ENCODE assay signal across 10 cellular contexts in genomic region chr7:129189661-129190310, GRCh38. TPM values are rescaled to one million over a fixed set of nuclear protein-coding genes. Genes with fewer than 3 reads are reported as not detected.
DNase-seq lines count a peak whose midpoint lies in the region; ATAC-seq and TF ChIP-seq lines count a peak whose summit lies in the region.
"Had no signal": no experiment of that assay in that cellular context is flagged by ENCODE, and none has a peak within 500 bp of the region (broad histone marks: within the 10 kb centered on the region; RNA-seq: fewer than 3 reads in every experiment).

No MANE protein-coding gene starts in this region.

- peaks cover 5% of the 10 kb centered on the region for H3K4me1 Mint-ChIP-seq in activated CD8-positive, alpha-beta T cell treated with anti-CD3 and anti-CD28 coated beads for 36 hours (ENCODE audit: low read depth)
- H3K4me1 Mint-ChIP-seq in stimulated activated effector memory CD8-positive, alpha-beta T cell treated with anti-CD3 and anti-CD28 coated beads, Interleukin-12 subunit alpha, Interleukin-12 subunit beta, amount 100 ng/mL, for 72 hours, result peaks cover 6% of the 10 kb centered on the region

- TF ChIP-seq CTCF in HCT116 (IDR thresholded peaks at IDR 0.05 in 2 of 3, conservative IDR thresholded peaks at IDR 0.05 in 1 of 3; ENCODE audit: borderline replicate concordance in 1 of 3, insufficient read depth in 1 of 3, low read depth in 2 of 3, low read length in 2 of 3), result no peak
- TF ChIP-seq CTCF in activated CD8-positive, alpha-beta T cell treated with anti-CD3 and anti-CD28 coated beads for 36 hours (IDR thresholded peaks at IDR 0.05), result no peak
- no peak for TF ChIP-seq CTCF in GM10266 (IDR thresholded peaks at IDR 0.05; ENCODE audit: control insufficient read depth, insufficient read depth, low read depth, missing control alignments)

- H3K79me2 ChIP-seq in HCT116 (ENCODE audit: insufficient read depth, low read length), result no peaks in the 10 kb centered on the region

- TF ChIP-seq RAD21 in HCT116 (IDR thresholded peaks at IDR 0.05; ENCODE audit: low read depth), result no peak

- no peak overlapping the region for H2AFZ ChIP-seq in HCT116 (ENCODE audit: low read depth, low read length, poor library complexity, severe bottlenecking)

- no peak for ATAC-seq in HCT116
- ATAC-seq in activated CD8-positive, alpha-beta T cell treated with anti-CD3 and anti-CD28 coated beads for 36 hours, result no peak
- ATAC-seq in stimulated activated effector memory CD8-positive, alpha-beta T cell treated with anti-CD3 and anti-CD28 coated beads, Interleukin-12 subunit alpha, Interleukin-12 subunit beta, amount 100 ng/mL, for 72 hours, result no peak

- CTCF ChIA-PET in HCT116 (lab: Charles Lee), result no interaction called here
- CTCF ChIA-PET in activated CD8-positive, alpha-beta T cell treated with anti-CD3 and anti-CD28 coated beads for 36 hours (lab: Charles Lee), result interaction anchor here (0.8 to 5.6 kb wide), 4 partner anchors 20 to 28 kb away, joined by 4 to 18 read pairs (median 6); no protein-coding TSS in a partner anchor

- H3K4me1 ChIP-seq in HCT116 (ENCODE audit: control insufficient read depth in 1 of 2, insufficient read depth in 2 of 2, low read length in 2 of 2), result peaks cover 0 to 12% of the 10 kb centered on the region in 2 experiments; a peak in 1 of 4 replicates

- intact Hi-C loops in HCT116 (cut with micrococcal nuclease), result no loop called here
- intact Hi-C loops in activated CD8-positive, alpha-beta T cell treated with anti-CD3 and anti-CD28 coated beads for 36 hours (cut with micrococcal nuclease), result no loop called here

- H3K36me3 ChIP-seq in HCT116 (ENCODE audit: control insufficient read depth in 1 of 2, insufficient read depth in 2 of 2, low read length in 2 of 2), result no peaks in the 10 kb centered on the region

- H3K9me2 ChIP-seq in HCT116 (ENCODE audit: insufficient read depth), result no peaks in the 10 kb centered on the region

- no peak overlapping the region for H3K27ac Mint-ChIP-seq in activated CD8-positive, alpha-beta T cell treated with anti-CD3 and anti-CD28 coated beads for 36 hours
- H3K27ac Mint-ChIP-seq in stimulated activated effector memory CD8-positive, alpha-beta T cell treated with anti-CD3 and anti-CD28 coated beads, Interleukin-12 subunit alpha, Interleukin-12 subunit beta, amount 100 ng/mL, for 72 hours, result no peak overlapping the region

- H3K27me3 ChIP-seq in HCT116 (ENCODE audit: insufficient read depth, low read length), result no peaks in the 10 kb centered on the region

- H3K27ac ChIP-seq in HCT116 (ENCODE audit: low read depth, low read length), result no peak overlapping the region

- H3K4me2 ChIP-seq in HCT116 (ENCODE audit: low read length), result peak overlapping the region; percentile 79

- no TSS peak for BruUV-seq in HCT116 (replicated peaks; lab: Mats Ljungman, UMichigan)

- peak overlapping the region; percentile 62 for H3K4me3 Mint-ChIP-seq in activated CD8-positive, alpha-beta T cell treated with anti-CD3 and anti-CD28 coated beads for 36 hours
- H3K4me3 Mint-ChIP-seq in stimulated activated effector memory CD8-positive, alpha-beta T cell treated with anti-CD3 and anti-CD28 coated beads, Interleukin-12 subunit alpha, Interleukin-12 subunit beta, amount 100 ng/mL, for 72 hours, result peak overlapping the region; percentile 65

- peak overlapping the region; percentile 66 for H3K9ac ChIP-seq in HCT116 (ENCODE audit: low read length)

- H3K9me3 ChIP-seq in HCT116 (ENCODE audit: control insufficient read depth in 1 of 2, insufficient read depth in 1 of 2, low read depth in 1 of 2, low read length in 2 of 2), result no peaks in the 10 kb centered on the region
- peaks cover 2% of the 10 kb centered on the region for H3K9me3 ChIP-seq in iPS-18c (ENCODE audit: control insufficient read depth, insufficient read depth, low read length)

- no peak for TF ChIP-seq POLR2A in HCT116 (IDR thresholded peaks at IDR 0.05; ENCODE audit: borderline replicate concordance, extremely low read depth, insufficient read depth, insufficient read length)

- H4K20me1 ChIP-seq in HCT116 (ENCODE audit: insufficient read depth), result no peaks in the 10 kb centered on the region

- RAD21 ChIA-PET in HCT116 (lab: Charles Lee; ENCODE audit: low non-redundant PET in 1 of 2, low total read pairs in 2 of 2, uncharacterized antibody in 2 of 2, unreplicated experiment in 2 of 2), result no interaction called here

- no peaks in the 10 kb centered on the region for H3K36me3 Mint-ChIP-seq in activated CD8-positive, alpha-beta T cell treated with anti-CD3 and anti-CD28 coated beads for 36 hours (ENCODE audit: low read depth)
- no peaks in the 10 kb centered on the region for H3K36me3 Mint-ChIP-seq in stimulated activated effector memory CD8-positive, alpha-beta T cell treated with anti-CD3 and anti-CD28 coated beads, Interleukin-12 subunit alpha, Interleukin-12 subunit beta, amount 100 ng/mL, for 72 hours

- peak overlapping the region; percentile 51 to 64 for H3K4me3 ChIP-seq in HCT116 (replicated peaks in 1 of 2; ENCODE audit: low read depth in 1 of 2, low read length in 2 of 2)
- peak overlapping the region; percentile 84 for H3K4me3 ChIP-seq in iPS-18c (ENCODE audit: insufficient read depth, low read depth, low read length)

- H3K27me3 Mint-ChIP-seq in activated CD8-positive, alpha-beta T cell treated with anti-CD3 and anti-CD28 coated beads for 36 hours, result peaks cover 50% of the 10 kb centered on the region

- no peaks in the 10 kb centered on the region for H3K9me3 Mint-ChIP-seq in activated CD8-positive, alpha-beta T cell treated with anti-CD3 and anti-CD28 coated beads for 36 hours
- no peaks in the 10 kb centered on the region for H3K9me3 Mint-ChIP-seq in stimulated activated effector memory CD8-positive, alpha-beta T cell treated with anti-CD3 and anti-CD28 coated beads, Interleukin-12 subunit alpha, Interleukin-12 subunit beta, amount 100 ng/mL, for 72 hours

- DNase-seq in HCT116 (ENCODE audit: low read depth, low spot score) (no peak), HuH-7.5 (ENCODE audit: low spot score) (no peak), NCI-H226 (no peak), GM10266 (ENCODE audit: extremely low spot score) (no peak), hepatic stellate cell (ENCODE audit: low spot score) (no peak)
- DNase-seq in activated CD8-positive, alpha-beta T cell treated with anti-CD3 and anti-CD28 coated beads for 36 hours, result no peak
- DNase-seq in stimulated activated effector memory CD8-positive, alpha-beta T cell treated with anti-CD3 and anti-CD28 coated beads, Interleukin-12 subunit alpha, Interleukin-12 subunit beta, amount 100 ng/mL, for 72 hours (ENCODE audit: low spot score in 2 of 2), result no peak
- DNase-seq: activated gamma-delta T cell, NCI-H187 had no signal

- POLR2A ChIA-PET in HCT116 (lab: Charles Lee), result no interaction called here
- POLR2A ChIA-PET in activated CD8-positive, alpha-beta T cell treated with anti-CD3 and anti-CD28 coated beads for 36 hours (lab: Charles Lee), result interaction anchor here (1.0 kb wide), 1 partner anchor 8 kb away, joined by 3 read pairs; no protein-coding TSS in a partner anchor

TF ChIP-seq in HCT116, 20 proteins besides CTCF, POLR2A, EP300 and RAD21 (continues in another document):
- TF ChIP-seq EZH2phosphoT487 (IDR thresholded peaks at IDR 0.05; ENCODE audit: borderline replicate concordance), result no peak
- no peak for TF ChIP-seq ZNF274 (IDR thresholded peaks at IDR 0.05; ENCODE audit: low read depth, low read length)
- TF ChIP-seq ZBTB33 (IDR thresholded peaks at IDR 0.05; ENCODE audit: extremely low read depth, insufficient replicate concordance, low read length), result no peak
- TF ChIP-seq EGR1 (IDR thresholded peaks at IDR 0.05; ENCODE audit: low read depth), result no peak
- no peak for TF ChIP-seq ELF1 (IDR thresholded peaks at IDR 0.05; ENCODE audit: borderline replicate concordance, low read depth)
- TF ChIP-seq ZFX (IDR thresholded peaks at IDR 0.05), result no peak
- TF ChIP-seq SRF (IDR thresholded peaks at IDR 0.05; ENCODE audit: low read depth), result no peak
- TF ChIP-seq POLR2AphosphoS5 (IDR thresholded peaks at IDR 0.05; ENCODE audit: low read depth, low read length), result no peak
- TF ChIP-seq TCF7L2 (IDR thresholded peaks at IDR 0.05; ENCODE audit: borderline replicate concordance, extremely low read depth, insufficient read depth, insufficient read length), result no peak
- TF ChIP-seq CEBPB (IDR thresholded peaks at IDR 0.05; ENCODE audit: low read depth), result no peak
- no peak for TF ChIP-seq JUND (IDR thresholded peaks at IDR 0.05)
- TF ChIP-seq YY1 (IDR thresholded peaks at IDR 0.05; ENCODE audit: extremely low read depth, insufficient replicate concordance, low read depth, low read length), result no peak
- TF ChIP-seq SP1 (IDR thresholded peaks at IDR 0.05; ENCODE audit: low read depth), result no peak
- no peak for TF ChIP-seq CBX3 (IDR thresholded peaks at IDR 0.05; ENCODE audit: low read depth)

RNA-seq across cellular contexts. Expression of gene SMO, which starts 1.4 kb away (rescaled TPM):
- total RNA-seq in HCT116 (2021; ENCODE audit: unreplicated experiment), result 12.8 TPM
- 11.3 and 11.4 TPM in 2 replicates for polyA plus RNA-seq in HCT116 (2012)
- total RNA-seq in activated CD8-positive, alpha-beta T cell treated with anti-CD3 and anti-CD28 coated beads for 36 hours, result 1 to 10 TPM in 1 of 2 experiments, under 1 TPM in 1; 0.81 to 1.7 TPM

RNA-seq across cellular contexts. Expression of gene AHCYL2, which starts 35.0 kb away (rescaled TPM):
- total RNA-seq in HCT116 (2021; ENCODE audit: unreplicated experiment), result 17.0 TPM
- 9.0 and 9.2 TPM in 2 replicates for polyA plus RNA-seq in HCT116 (2012)
- 1 to 10 TPM; 8.1 to 9.6 TPM for total RNA-seq in activated CD8-positive, alpha-beta T cell treated with anti-CD3 and anti-CD28 coated beads for 36 hours

RNA-seq across cellular contexts. Expression of gene TSPAN33, which starts 45.3 kb away (rescaled TPM):
- total RNA-seq in HCT116 (2021; ENCODE audit: unreplicated experiment), result 22.2 TPM
- polyA plus RNA-seq in HCT116 (2012), result 23.1 and 25.2 TPM in 2 replicates
- 10 to 100 TPM in 1 of 2 experiments, 1 to 10 TPM in 1; 9.3 to 11.0 TPM for total RNA-seq in activated CD8-positive, alpha-beta T cell treated with anti-CD3 and anti-CD28 coated beads for 36 hours
